Comparison of ENCODE assay signal across 8 cellular contexts in the genomic region with DNA sequence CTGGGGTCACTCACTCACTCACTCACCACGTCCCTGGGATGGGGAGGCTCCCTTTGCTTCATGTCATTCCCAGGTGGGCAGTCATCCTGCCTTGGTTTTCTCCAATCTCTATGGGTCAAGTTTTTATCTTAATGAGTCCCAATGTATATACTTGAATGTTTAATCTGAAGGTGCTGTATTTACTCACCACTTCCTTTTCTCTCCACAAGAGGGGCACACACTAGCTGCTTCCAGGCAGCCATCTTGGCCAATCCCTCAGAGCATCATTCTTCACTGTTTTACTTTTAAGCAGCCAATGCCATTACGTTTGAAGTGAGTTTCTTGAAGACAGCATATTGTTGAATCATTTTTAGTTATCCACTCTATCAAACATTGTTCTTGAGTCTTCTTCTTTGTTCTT.
DNase-seq lines count a peak whose midpoint lies in the region; ATAC-seq, FAIRE-seq and TF ChIP-seq lines count a peak whose summit lies in the region.

No MANE protein-coding gene starts in this region.

- H3K9me3 Mint-ChIP-seq in GM23338 = no peaks in the 10 kb centered on the region

- ATAC-seq in GM23338 = peak; percentile 31; the same call in 1 of the 3 replicates
- no peak for ATAC-seq in GM18873 (IDR thresholded peaks at IDR 0.05; ENCODE audit: low FRiP score, unreplicated experiment)

- DNase-seq in GM06990 (ENCODE audit: extremely low read depth, insufficient read length) (no peak), GM23338 (ENCODE audit: low spot score) (peak; percentile 62), left kidney (ENCODE audit: low read depth, low spot score) (peak; percentile 7), GM13976 (ENCODE audit: low spot score) (no peak), GM12892 (ENCODE audit: insufficient read length) (no peak), GF-D8 (lab: John Stamatoyannopoulos, UW) (no peak)

- no peaks in the 10 kb centered on the region for H3K79me2 ChIP-seq in GM23338 (replicated peaks; ENCODE audit: insufficient read depth)
- H3K79me2 ChIP-seq in OCI-LY1 (ENCODE audit: insufficient read depth, low read length) = no peaks in the 10 kb centered on the region

- H3K9me2 ChIP-seq in GM23338 (ENCODE audit: insufficient read depth) = peaks cover 2% of the 10 kb centered on the region; the same call in 1 of the 2 replicates
- no peaks in the 10 kb centered on the region for H3K9me2 ChIP-seq in OCI-LY1 (ENCODE audit: low read depth, low read length)

- H3K4me2 ChIP-seq in GM23338 = no peak overlapping the region
- H3K4me2 ChIP-seq in OCI-LY1 (ENCODE audit: low read length) = no peak overlapping the region

- H3K27ac ChIP-seq in GM23338 (ENCODE audit: low read depth) (no peak overlapping the region), OCI-LY1 (ENCODE audit: low read depth, low read length, poor library complexity, severe bottlenecking) (no peak overlapping the region)

- FAIRE-seq in GM12892 (lab: Jason Lieb, UNC) = no peak

- no peak overlapping the region for H3K27ac Mint-ChIP-seq in GM23338

- H3K4me1 ChIP-seq in GM23338 (ENCODE audit: insufficient read depth) (peaks cover 9% of the 10 kb centered on the region), OCI-LY1 (ENCODE audit: insufficient read depth, low read length, severe bottlenecking) (no peaks in the 10 kb centered on the region)

- peak; percentile 40 for TF ChIP-seq CTCF in GM06990 (IDR thresholded peaks at IDR 0.05; ENCODE audit: insufficient read depth, low read length, poor library complexity, severe bottlenecking)
- peak; percentile 45 to 56 for TF ChIP-seq CTCF in GM23338 (conservative IDR thresholded peaks at IDR 0.05; ENCODE audit: low read depth in 2 of 2)
- TF ChIP-seq CTCF in OCI-LY1 (IDR thresholded peaks at IDR 0.05; ENCODE audit: low read length) = peak; percentile 46; the same call in 1 of the 2 replicates
- TF ChIP-seq CTCF in GM13976 (IDR thresholded peaks at IDR 0.05; ENCODE audit: borderline replicate concordance, control extremely low read depth, extremely low read depth, insufficient read depth, missing control alignments) = no peak

- in situ Hi-C loops in GM13976 (cut with MboI; ENCODE audit: low sequenced_read_pairs, unreplicated experiment) = no loop called here

- no peak overlapping the region for H3K4me3 Mint-ChIP-seq in GM23338

- no peaks in the 10 kb centered on the region for H3K36me3 ChIP-seq in GM06990 (ENCODE audit: control insufficient read depth, insufficient read depth, low read length)
- H3K36me3 ChIP-seq in GM23338 (ENCODE audit: insufficient read depth) = no peaks in the 10 kb centered on the region
- no peaks in the 10 kb centered on the region for H3K36me3 ChIP-seq in OCI-LY1 (ENCODE audit: insufficient read depth, low read length)

- peaks cover 3% of the 10 kb centered on the region; the same call in 1 of the 3 replicates for H3K36me3 Mint-ChIP-seq in GM23338 (ENCODE audit: low read depth)

- H2AFZ ChIP-seq in GM23338 (no peak overlapping the region), OCI-LY1 (ENCODE audit: low read length) (no peak overlapping the region)

- H3K4me3 ChIP-seq in GM06990 (replicated peaks; ENCODE audit: low read depth, low read length) (no peak overlapping the region), GM23338 (no peak overlapping the region), OCI-LY1 (ENCODE audit: low read depth, low read length, poor library complexity, severe bottlenecking) (no peak overlapping the region)

- H3F3A ChIP-seq in GM23338 (replicated peaks; ENCODE audit: low read depth) (no peaks in the 10 kb centered on the region), OCI-LY1 (ENCODE audit: insufficient read depth, low read length) (no peaks in the 10 kb centered on the region)

- H4K20me1 ChIP-seq in GM23338 (replicated peaks; ENCODE audit: insufficient read depth) = no peaks in the 10 kb centered on the region
- no peaks in the 10 kb centered on the region for H4K20me1 ChIP-seq in OCI-LY1 (ENCODE audit: insufficient read depth, low read length)

- H3K27me3 Mint-ChIP-seq in GM23338 (ENCODE audit: insufficient read depth, low read depth, poor library complexity) = peaks cover 4% of the 10 kb centered on the region

- peaks cover 7% of the 10 kb centered on the region for H3K4me1 Mint-ChIP-seq in GM23338

- H3K9me3 ChIP-seq in OCI-LY1 (ENCODE audit: low read length) = no peaks in the 10 kb centered on the region

- TF ChIP-seq POLR2A in GM12892 (IDR thresholded peaks at IDR 0.05; ENCODE audit: low read depth, low read length) = no peak

- H3K27me3 ChIP-seq in GM06990 (replicated peaks; ENCODE audit: control insufficient read depth, insufficient read depth, low read length) (no peaks in the 10 kb centered on the region), GM23338 (ENCODE audit: insufficient read depth) (no peaks in the 10 kb centered on the region), OCI-LY1 (ENCODE audit: insufficient read depth, low read length) (no peaks in the 10 kb centered on the region)

- H3K9ac ChIP-seq in OCI-LY1 (ENCODE audit: low read length) = no peak overlapping the region

TF ChIP-seq in GM23338, 12 proteins besides CTCF, POLR2A, EP300 and RAD21 (continues in another document):
- TF ChIP-seq POLR2AphosphoS5 (IDR thresholded peaks at IDR 0.05; ENCODE audit: low read depth) (no peak), CREB1 (CRISPR knock-in tag; IDR thresholded peaks at IDR 0.05; ENCODE audit: low read depth) (no peak), STAT1 (IDR thresholded peaks at IDR 0.05; ENCODE audit: unreplicated experiment) (no peak), ZNF114 (CRISPR knock-in tag; IDR thresholded peaks at IDR 0.05) (no peak), EZH2phosphoT487 (IDR thresholded peaks at IDR 0.05; ENCODE audit: unreplicated experiment) (no peak), NANOG (IDR thresholded peaks at IDR 0.05; ENCODE audit: borderline replicate concordance) (no peak), EZH2 (IDR thresholded peaks at IDR 0.05; ENCODE audit: low read depth, unreplicated experiment) (no peak), ZNF331 (CRISPR knock-in tag; IDR thresholded peaks at IDR 0.05; ENCODE audit: low read depth) (no peak), JUNB (IDR thresholded peaks at IDR 0.05; ENCODE audit: unreplicated experiment) (no peak)
- TF ChIP-seq, protein P1, sequence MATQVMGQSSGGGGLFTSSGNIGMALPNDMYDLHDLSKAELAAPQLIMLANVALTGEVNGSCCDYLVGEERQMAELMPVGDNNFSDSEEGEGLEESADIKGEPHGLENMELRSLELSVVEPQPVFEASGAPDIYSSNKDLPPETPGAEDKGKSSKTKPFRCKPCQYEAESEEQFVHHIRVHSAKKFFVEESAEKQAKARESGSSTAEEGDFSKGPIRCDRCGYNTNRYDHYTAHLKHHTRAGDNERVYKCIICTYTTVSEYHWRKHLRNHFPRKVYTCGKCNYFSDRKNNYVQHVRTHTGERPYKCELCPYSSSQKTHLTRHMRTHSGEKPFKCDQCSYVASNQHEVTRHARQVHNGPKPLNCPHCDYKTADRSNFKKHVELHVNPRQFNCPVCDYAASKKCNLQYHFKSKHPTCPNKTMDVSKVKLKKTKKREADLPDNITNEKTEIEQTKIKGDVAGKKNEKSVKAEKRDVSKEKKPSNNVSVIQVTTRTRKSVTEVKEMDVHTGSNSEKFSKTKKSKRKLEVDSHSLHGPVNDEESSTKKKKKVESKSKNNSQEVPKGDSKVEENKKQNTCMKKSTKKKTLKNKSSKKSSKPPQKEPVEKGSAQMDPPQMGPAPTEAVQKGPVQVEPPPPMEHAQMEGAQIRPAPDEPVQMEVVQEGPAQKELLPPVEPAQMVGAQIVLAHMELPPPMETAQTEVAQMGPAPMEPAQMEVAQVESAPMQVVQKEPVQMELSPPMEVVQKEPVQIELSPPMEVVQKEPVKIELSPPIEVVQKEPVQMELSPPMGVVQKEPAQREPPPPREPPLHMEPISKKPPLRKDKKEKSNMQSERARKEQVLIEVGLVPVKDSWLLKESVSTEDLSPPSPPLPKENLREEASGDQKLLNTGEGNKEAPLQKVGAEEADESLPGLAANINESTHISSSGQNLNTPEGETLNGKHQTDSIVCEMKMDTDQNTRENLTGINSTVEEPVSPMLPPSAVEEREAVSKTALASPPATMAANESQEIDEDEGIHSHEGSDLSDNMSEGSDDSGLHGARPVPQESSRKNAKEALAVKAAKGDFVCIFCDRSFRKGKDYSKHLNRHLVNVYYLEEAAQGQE (IDR thresholded peaks at IDR 0.05; ENCODE audit: unreplicated experiment) = no peak
- TF ChIP-seq, protein P2, sequence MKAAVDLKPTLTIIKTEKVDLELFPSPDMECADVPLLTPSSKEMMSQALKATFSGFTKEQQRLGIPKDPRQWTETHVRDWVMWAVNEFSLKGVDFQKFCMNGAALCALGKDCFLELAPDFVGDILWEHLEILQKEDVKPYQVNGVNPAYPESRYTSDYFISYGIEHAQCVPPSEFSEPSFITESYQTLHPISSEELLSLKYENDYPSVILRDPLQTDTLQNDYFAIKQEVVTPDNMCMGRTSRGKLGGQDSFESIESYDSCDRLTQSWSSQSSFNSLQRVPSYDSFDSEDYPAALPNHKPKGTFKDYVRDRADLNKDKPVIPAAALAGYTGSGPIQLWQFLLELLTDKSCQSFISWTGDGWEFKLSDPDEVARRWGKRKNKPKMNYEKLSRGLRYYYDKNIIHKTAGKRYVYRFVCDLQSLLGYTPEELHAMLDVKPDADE (IDR thresholded peaks at IDR 0.05) = no peak

Comparison
In these comparisons a context has a peak if more than half of its experiments do, and no peak if none do; other contexts are left out.
1. DNase-seq: peak in GM23338 (single experiment) and left kidney (single experiment); none in GM06990 (single experiment), GM13976 (single experiment), GM12892 (single experiment) and GF-D8 (single experiment).